20 cellular contexts compared by ENCODE assay signal in genomic region chr17:16818821-16819683, GRCh38.
DNase-seq lines count a peak whose midpoint lies in the region; ATAC-seq, FAIRE-seq and TF ChIP-seq lines count a peak whose summit lies in the region.
"Had no signal": no experiment of that assay in that cellular context is flagged by ENCODE, and none has a peak within 500 bp of the region (broad histone marks: within the 10 kb centered on the region; RNA-seq: fewer than 3 reads in every experiment).

No MANE protein-coding gene starts in this region.

- DNase-seq in NCI-H1694 treated with DMSO at 0.1 percent for 48 hours (lab: John Stamatoyannopoulos, UW), result peak; percentile 9
- no peak for DNase-seq in NCI-H1694 (lab: John Stamatoyannopoulos, UW)
- DNase-seq in endodermal cell, result peak; percentile 43
- peak; percentile 7 for DNase-seq in small intestine
- no peak for DNase-seq in NCI-H2029 (lab: John Stamatoyannopoulos, UW)
- DNase-seq: BE2C; Caco-2; CD4-positive, alpha-beta T cell; EL; H7; NCI-H187 treated with DMSO at 0.1 percent for 48 hours; NCI-H345; NCI-H526; OCI-M1; Right ventricle myocardium superior; SW 1271 had no signal

- no peak overlapping the region for H3K9ac ChIP-seq in OCI-LY1 (ENCODE audit: low read length)
- H3K9ac ChIP-seq in endodermal cell (ENCODE audit: extremely low read depth, low read length, poor library complexity, severe bottlenecking), result no peak overlapping the region

- H2AFZ ChIP-seq in OCI-LY1 (ENCODE audit: low read length), result no peak overlapping the region

- H4K20me1 ChIP-seq in OCI-LY1 (ENCODE audit: insufficient read depth, low read length), result no peaks in the 10 kb centered on the region

- H3K4me3 ChIP-seq in OCI-LY1 (ENCODE audit: low read depth, low read length, poor library complexity, severe bottlenecking), result no peak overlapping the region
- no peak overlapping the region for H3K4me3 ChIP-seq in endodermal cell (ENCODE audit: low read length)
- H3K4me3 ChIP-seq in small intestine (ENCODE audit: low read depth in 1 of 2, low read length in 2 of 2), result no peak overlapping the region
- H3K4me3 ChIP-seq in gastroesophageal sphincter, result no peak overlapping the region

- H3K79me2 ChIP-seq in OCI-LY1 (ENCODE audit: insufficient read depth, low read length), result no peaks in the 10 kb centered on the region

- FAIRE-seq in small intestine (lab: Jason Lieb, UNC), result no peak
- FAIRE-seq: GM12892 had no signal

- H3K4me2 ChIP-seq in OCI-LY1 (ENCODE audit: low read length), result no peak overlapping the region

- TF ChIP-seq EP300 in gastroesophageal sphincter (IDR thresholded peaks at IDR 0.05), result no peak

- H3K27ac ChIP-seq in OCI-LY1 (ENCODE audit: low read depth, low read length, poor library complexity, severe bottlenecking), result no peak overlapping the region
- H3K27ac ChIP-seq in endodermal cell (ENCODE audit: low read depth, low read length), result no peak overlapping the region
- H3K27ac ChIP-seq in small intestine (ENCODE audit: low read depth in 1 of 2, low read length in 1 of 2), result no peak overlapping the region
- no peak overlapping the region for H3K27ac ChIP-seq in gastroesophageal sphincter

- H3K9me3 Mint-ChIP-seq in endodermal cell, result no peaks in the 10 kb centered on the region
- H3K9me3 Mint-ChIP-seq: CD4-positive, alpha-beta T cell had no signal

- H3K4me3 Mint-ChIP-seq in endodermal cell, result no peak overlapping the region
- H3K4me3 Mint-ChIP-seq: CD4-positive, alpha-beta T cell had no signal

- WGBS in endodermal cell (ENCODE audit: insufficient coverage in 1 of 2, insufficient read length in 1 of 2), 2 experiments, result 82 to 85% methylated on average over 15 to 23 of the region's 23 CpGs
- 54 to 73% (median 60%) methylated on average over 22 to 23 of the region's 23 CpGs for WGBS in small intestine, 3 donors
- WGBS in gastroesophageal sphincter (ENCODE audit: low coverage in 1 of 2), 2 donors, result 80% methylated on average over 20 of the region's 23 CpGs; no CpG with 5 or more reads in 1 of the 2 donors

- H3K4me1 ChIP-seq in OCI-LY1 (ENCODE audit: insufficient read depth, low read length, severe bottlenecking) (no peaks in the 10 kb centered on the region), endodermal cell (ENCODE audit: control insufficient read depth, insufficient read depth, low read length) (peaks cover 9% of the 10 kb centered on the region), small intestine (ENCODE audit: control insufficient read depth in 2 of 2, insufficient read depth in 1 of 2, low read depth in 1 of 2, low read length in 1 of 2) (no peaks in the 10 kb centered on the region), gastroesophageal sphincter (peaks cover 0 to 25% (median 0%) of the 10 kb centered on the region in 3 donors)
- H3K4me1 ChIP-seq: BE2C, Caco-2 had no signal

- H3K9me2 ChIP-seq in OCI-LY1 (ENCODE audit: low read depth, low read length), result no peaks in the 10 kb centered on the region

- H3K36me3 Mint-ChIP-seq in endodermal cell (ENCODE audit: low read depth), result no peaks in the 10 kb centered on the region

- H3K27me3 ChIP-seq in OCI-LY1 (ENCODE audit: insufficient read depth, low read length) (0 out of 2 replicates have a peak, but pooled peaks cover 7% of the 10 kb centered on the region), endodermal cell (ENCODE audit: control insufficient read depth, insufficient read depth, low read length, poor library complexity, severe bottlenecking) (no peaks in the 10 kb centered on the region), small intestine (ENCODE audit: control insufficient read depth in 2 of 2, insufficient read depth in 2 of 2, low read length in 2 of 2) (peaks cover 0 to 2% of the 10 kb centered on the region in 2 donors), gastroesophageal sphincter (peaks cover 6% of the 10 kb centered on the region)
- H3K27me3 ChIP-seq: BE2C had no signal

- H3K9me3 ChIP-seq in OCI-LY1 (ENCODE audit: low read length) (no peaks in the 10 kb centered on the region), endodermal cell (ENCODE audit: control insufficient read depth, low read length) (no peaks in the 10 kb centered on the region), small intestine (ENCODE audit: control insufficient read depth, low read depth) (no peaks in the 10 kb centered on the region), gastroesophageal sphincter (no peaks in the 10 kb centered on the region)
- H3K9me3 ChIP-seq: BE2C, Caco-2 had no signal

- no peaks in the 10 kb centered on the region for H3F3A ChIP-seq in OCI-LY1 (ENCODE audit: insufficient read depth, low read length)

- H3K36me3 ChIP-seq in OCI-LY1 (ENCODE audit: insufficient read depth, low read length) (no peaks in the 10 kb centered on the region), endodermal cell (ENCODE audit: control insufficient read depth, insufficient read depth, low read length) (no peaks in the 10 kb centered on the region), small intestine (ENCODE audit: control insufficient read depth in 2 of 2, insufficient read depth in 2 of 2, low read length in 2 of 2) (no peaks in the 10 kb centered on the region), gastroesophageal sphincter (no peaks in the 10 kb centered on the region)
- H3K36me3 ChIP-seq: BE2C had no signal

- peak; percentile 26; the same call in 1 of the 2 replicates for TF ChIP-seq CTCF in OCI-LY1 (IDR thresholded peaks at IDR 0.05; ENCODE audit: low read length)
- no peak for TF ChIP-seq CTCF in endodermal cell (conservative IDR thresholded peaks at IDR 0.05)
- TF ChIP-seq CTCF in gastroesophageal sphincter (IDR thresholded peaks at IDR 0.05), result no peak

- no peak for ATAC-seq in GM19023 (IDR thresholded peaks at IDR 0.05; ENCODE audit: unreplicated experiment)
- ATAC-seq in gastroesophageal sphincter, result no peak

- H3K27me3 Mint-ChIP-seq in endodermal cell (ENCODE audit: insufficient read depth), result peaks cover 27% of the 10 kb centered on the region

- no peak overlapping the region for H3K27ac Mint-ChIP-seq in endodermal cell
- H3K27ac Mint-ChIP-seq: CD4-positive, alpha-beta T cell had no signal

- peaks cover 25% of the 10 kb centered on the region for H3K4me1 Mint-ChIP-seq in endodermal cell

- no peak for TF ChIP-seq POLR2A in gastroesophageal sphincter (IDR thresholded peaks at IDR 0.05)

Comparison
In these comparisons a context has a peak if more than half of its experiments do, and no peak if none do; other contexts are left out.
1. DNase-seq: peak in NCI-H1694 treated with DMSO at 0.1 percent for 48 hours (single experiment), endodermal cell (single experiment) and small intestine (single experiment); none in NCI-H1694 (single experiment) and NCI-H2029 (single experiment).